12 cellular contexts compared by ENCODE assay signal in the genomic region with DNA sequence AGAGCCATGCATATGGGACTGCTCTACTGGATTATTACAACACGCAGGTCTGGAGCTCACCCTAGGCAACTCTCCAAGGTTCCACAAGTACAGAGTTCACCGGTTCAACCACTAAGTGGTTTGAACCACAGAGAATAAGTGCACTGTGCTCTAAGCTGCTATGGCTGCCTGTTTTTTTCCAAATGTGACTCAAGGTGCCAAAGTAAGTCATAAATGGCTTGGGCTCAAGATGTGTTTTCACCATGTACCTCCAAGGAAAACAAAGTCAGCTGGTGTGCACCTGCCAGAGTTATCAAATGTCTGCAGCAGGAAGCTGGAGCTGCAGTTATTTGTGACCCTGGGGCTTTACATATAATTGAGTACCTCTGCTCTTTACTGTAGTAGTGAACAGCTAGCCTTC.
DNase-seq lines count a peak whose midpoint lies in the region; ATAC-seq and TF ChIP-seq lines count a peak whose summit lies in the region.
"Had no signal": no experiment of that assay in that cellular context is flagged by ENCODE, and none has a peak within 500 bp of the region (broad histone marks: within the 10 kb centered on the region; RNA-seq: fewer than 3 reads in every experiment).

No MANE protein-coding gene starts in this region.

- H3K36me3 ChIP-seq in IMR-90 (ENCODE audit: control insufficient read depth, insufficient read depth, low read length), result peaks cover 19% of the 10 kb centered on the region
- H3K36me3 ChIP-seq in stomach, result peaks cover 0 to 83% (median 68%) of the 10 kb centered on the region in 4 donors

- TF ChIP-seq POLR2A in IMR-90 (IDR thresholded peaks at IDR 0.05; ENCODE audit: low read depth, low read length), result no peak
- no peak for TF ChIP-seq POLR2A in stomach (IDR thresholded peaks at IDR 0.05)

- no peak overlapping the region for H4K91ac ChIP-seq in IMR-90 (ENCODE audit: insufficient read depth, low read depth, low read length)

- H3K9me1 ChIP-seq in IMR-90 (ENCODE audit: insufficient read depth, low read length), result peaks cover 8% of the 10 kb centered on the region

- peaks cover 13% of the 10 kb centered on the region; the same call in 1 of the 2 replicates for H4K20me1 ChIP-seq in IMR-90 (ENCODE audit: insufficient read depth, low read length)

- TF ChIP-seq EP300 in stomach (IDR thresholded peaks at IDR 0.05), result no peak

- no peak overlapping the region for H3K4ac ChIP-seq in IMR-90 (ENCODE audit: low read depth, low read length)

- no peaks in the 10 kb centered on the region for H3K9me3 Mint-ChIP-seq in mesothelial cell of epicardium

- H3K14ac ChIP-seq in IMR-90 (replicated peaks; ENCODE audit: low read depth, low read length), result no peak overlapping the region

- no peak overlapping the region for H3K23ac ChIP-seq in IMR-90 (ENCODE audit: low read depth, low read length)

- H3K4me3 ChIP-seq in IMR-90 (ENCODE audit: insufficient read depth, low read depth, low read length), result no peak overlapping the region
- no peak overlapping the region for H3K4me3 ChIP-seq in fibroblast of mammary gland (ENCODE audit: control insufficient read depth, low read depth, low read length)
- H3K4me3 ChIP-seq in stomach, result no peak overlapping the region
- H3K4me3 ChIP-seq: lung, vagina had no signal

- POLR2A ChIA-PET in IMR-90 (lab: Charles Lee; ENCODE audit: unreplicated experiment), result no interaction called here

- H4K8ac ChIP-seq in IMR-90 (ENCODE audit: low read depth in 2 of 2, low read length in 2 of 2), result no peak overlapping the region

- H3K56ac ChIP-seq in IMR-90 (ENCODE audit: extremely low read depth, insufficient read depth, low read length), result no peak overlapping the region

- CTCF ChIA-PET in IMR-90 (lab: Yijun Ruan, JAX), result interaction anchor here (0.9 kb wide), 1 partner anchor 46 kb away, joined by 3 read pairs; no protein-coding TSS in a partner anchor

- H3K27me3 Mint-ChIP-seq in mesothelial cell of epicardium (ENCODE audit: low read depth), result no peaks in the 10 kb centered on the region

- in situ Hi-C loops in IMR-90 (cut with MboI; ENCODE audit: low sequenced_read_pairs), result no loop called here

- dilution Hi-C loops in IMR-90 (cut with HindIII; ENCODE audit: low sequenced_read_pairs, unreplicated experiment), result no loop called here

- no peak overlapping the region for H2BK15ac ChIP-seq in IMR-90 (ENCODE audit: low read depth, low read length)

- no peak for TF ChIP-seq CTCF in IMR-90 (conservative IDR thresholded peaks at IDR 0.05; ENCODE audit: low read depth, low read length)
- TF ChIP-seq CTCF in fibroblast of mammary gland (conservative IDR thresholded peaks at IDR 0.05; ENCODE audit: control insufficient read depth, insufficient read depth, low read depth, low read length), result no peak
- TF ChIP-seq CTCF in stomach (IDR thresholded peaks at IDR 0.05), result no peak
- no peak for TF ChIP-seq CTCF in mesothelial cell of epicardium (IDR thresholded peaks at IDR 0.05; ENCODE audit: unreplicated experiment)

- 63% methylated on average over 2 of the region's 2 CpGs; no CpG with 5 or more reads in 1 of the 2 experiments for WGBS in IMR-90 (ENCODE audit: extremely low coverage in 2 of 2, insufficient read length in 1 of 2), 2 experiments
- 15 to 52% (median 20%) methylated on average over 2 of the region's 2 CpGs for WGBS in stomach, 5 donors

- H2AK5ac ChIP-seq in IMR-90 (ENCODE audit: low read depth, low read length), result no peak overlapping the region

- no peak overlapping the region for H3K4me2 ChIP-seq in IMR-90 (ENCODE audit: low read depth, low read length)

- peaks cover 41% of the 10 kb centered on the region for H3K4me1 Mint-ChIP-seq in mesothelial cell of epicardium

- no peak overlapping the region for H3K18ac ChIP-seq in IMR-90 (ENCODE audit: low read depth, low read length)

- no peak overlapping the region for H3K9ac ChIP-seq in IMR-90 (ENCODE audit: low read depth, low read length)

- no peak overlapping the region for H3K27ac Mint-ChIP-seq in mesothelial cell of epicardium

- TF ChIP-seq RAD21 in IMR-90 (IDR thresholded peaks at IDR 0.05; ENCODE audit: low read length), result no peak

- ATAC-seq in IMR-90 (ENCODE audit: low read depth), result no peak

- H3K27ac ChIP-seq in IMR-90 (ENCODE audit: insufficient read depth, low read length), result no peak overlapping the region
- peak overlapping the region; percentile 30 to 51 (median 36) for H3K27ac ChIP-seq in stomach
- H3K27ac ChIP-seq: vagina had no signal

- no peaks in the 10 kb centered on the region for H3K27me3 ChIP-seq in IMR-90 (ENCODE audit: control insufficient read depth, insufficient read depth, low read length)
- no peaks in the 10 kb centered on the region for H3K27me3 ChIP-seq in stomach
- H3K27me3 ChIP-seq: vagina had no signal

- H3K36me3 Mint-ChIP-seq in mesothelial cell of epicardium, result peaks cover 18% of the 10 kb centered on the region

- peaks cover 0 to 18% of the 10 kb centered on the region in 2 experiments; a peak in 3 of 4 replicates for H3K79me1 ChIP-seq in IMR-90 (ENCODE audit: low read depth in 1 of 2, low read length in 2 of 2)

- DNase-seq in IMR-90 (peak; percentile 76), NCI-H524 treated with DMSO at 0.1 percent for 48 hours (lab: John Stamatoyannopoulos, UW) (peak; percentile 14), fibroblast of mammary gland (ENCODE audit: low read depth) (peak; percentile 82), stomach (peak; percentile 57), RPMI8226 (no peak), posterior vena cava (ENCODE audit: low spot score) (no peak), mesothelial cell of epicardium (ENCODE audit: low spot score in 2 of 2, unreplicated experiment in 2 of 2) (no peak)
- DNase-seq: activated CD8-positive, alpha-beta memory T cell treated with anti-CD3 and anti-CD28 coated beads, Interleukin-2, amount 50 U/mL, for 48 hours; effector CD8-positive, alpha-beta T cell; SIG-M5 had no signal

- H3K9me3 ChIP-seq in IMR-90 (ENCODE audit: control insufficient read depth, insufficient read depth, low read length) (no peaks in the 10 kb centered on the region), stomach (no peaks in the 10 kb centered on the region)
- H3K9me3 ChIP-seq: vagina had no signal

- H3K4me3 Mint-ChIP-seq in mesothelial cell of epicardium, result no peak overlapping the region

- H3K4me1 ChIP-seq in IMR-90 (ENCODE audit: control insufficient read depth, insufficient read depth, low read length) (peaks cover 3% of the 10 kb centered on the region; the same call in 1 of the 2 replicates), stomach (peaks cover 0 to 37% (median 27%) of the 10 kb centered on the region in 4 donors)

- no peak overlapping the region for H2BK120ac ChIP-seq in IMR-90 (ENCODE audit: low read depth, low read length)

- intact Hi-C loops in IMR-90 (cut with micrococcal nuclease), result no loop called here
- intact Hi-C loops in stomach (cut with DNase I; ENCODE audit: low total_unique reads), result no loop called here
- intact Hi-C loops in posterior vena cava (cut with DNase I), result no loop called here

- H4K5ac ChIP-seq in IMR-90 (ENCODE audit: low read depth, low read length), result no peak overlapping the region

- no peak overlapping the region for H2BK5ac ChIP-seq in IMR-90 (ENCODE audit: low read depth, low read length, poor library complexity, severe bottlenecking)

- no peak overlapping the region for H2AFZ ChIP-seq in IMR-90 (replicated peaks; ENCODE audit: low read length, poor library complexity)

- BruUV-seq in IMR-90 (replicated peaks; lab: Mats Ljungman, UMichigan), result no TSS peak

- H2BK20ac ChIP-seq in IMR-90 (ENCODE audit: low read depth, low read length), result no peak overlapping the region

- no peak overlapping the region for H2AK9ac ChIP-seq in IMR-90 (replicated peaks; ENCODE audit: low read depth, low read length, poor library complexity)

TF ChIP-seq in IMR-90, 13 proteins besides CTCF, POLR2A, EP300 and RAD21:
- TF ChIP-seq SMC3 (IDR thresholded peaks at IDR 0.05; ENCODE audit: low read depth, low read length) (no peak), MAZ (IDR thresholded peaks at IDR 0.05; ENCODE audit: borderline replicate concordance, low read depth, low read length) (no peak), CHD1 (IDR thresholded peaks at IDR 0.05; ENCODE audit: low read depth, low read length) (no peak), RFX5 (IDR thresholded peaks at IDR 0.05; ENCODE audit: low read depth, low read length) (no peak), MXI1 (IDR thresholded peaks at IDR 0.05; ENCODE audit: borderline replicate concordance, low read depth, low read length) (no peak), BHLHE40 (IDR thresholded peaks at IDR 0.05; ENCODE audit: low read depth, low read length) (no peak), MAFK (IDR thresholded peaks at IDR 0.05; ENCODE audit: low read depth, low read length) (no peak)
- TF ChIP-seq, protein P1, sequence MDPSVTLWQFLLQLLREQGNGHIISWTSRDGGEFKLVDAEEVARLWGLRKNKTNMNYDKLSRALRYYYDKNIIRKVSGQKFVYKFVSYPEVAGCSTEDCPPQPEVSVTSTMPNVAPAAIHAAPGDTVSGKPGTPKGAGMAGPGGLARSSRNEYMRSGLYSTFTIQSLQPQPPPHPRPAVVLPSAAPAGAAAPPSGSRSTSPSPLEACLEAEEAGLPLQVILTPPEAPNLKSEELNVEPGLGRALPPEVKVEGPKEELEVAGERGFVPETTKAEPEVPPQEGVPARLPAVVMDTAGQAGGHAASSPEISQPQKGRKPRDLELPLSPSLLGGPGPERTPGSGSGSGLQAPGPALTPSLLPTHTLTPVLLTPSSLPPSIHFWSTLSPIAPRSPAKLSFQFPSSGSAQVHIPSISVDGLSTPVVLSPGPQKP (IDR thresholded peaks at IDR 0.05; ENCODE audit: borderline replicate concordance, low read depth, low read length), result no peak

Comparison
In these comparisons a context has a peak if more than half of its experiments do, and no peak if none do; other contexts are left out.
1. DNase-seq: peak in IMR-90 (single experiment), NCI-H524 treated with DMSO at 0.1 percent for 48 hours (single experiment), fibroblast of mammary gland (single experiment) and stomach (single experiment); none in RPMI8226 (single experiment), posterior vena cava (single experiment) and mesothelial cell of epicardium (0 of 2).